In genomic region chr4:158322119-158322518, GRCh38 we compare ENCODE assay signal across 18 cellular contexts.
A peak's percentile ranks its signal among the peaks of the same experiment; 100 is the strongest.
DNase-seq lines count a peak whose midpoint lies in the region; ATAC-seq and FAIRE-seq lines count a peak whose summit lies in the region.
"Had no signal": no experiment of that assay in that cellular context is flagged by ENCODE, and none has a peak within 500 bp of the region (broad histone marks: within the 10 kb centered on the region; RNA-seq: fewer than 3 reads in every experiment).

No MANE protein-coding gene starts in this region.

- no peak overlapping the region for H3K4me3 ChIP-seq in small intestine (ENCODE audit: low read depth in 1 of 2, low read length in 2 of 2)
- H3K4me3 ChIP-seq: Peyer's patch had no signal

- FAIRE-seq in endometrium (lab: Jason Lieb, UNC): peak; percentile 57
- no peak for FAIRE-seq in small intestine (lab: Jason Lieb, UNC)

- ATAC-seq in GM19463 (IDR thresholded peaks at IDR 0.05; ENCODE audit: unreplicated experiment) (no peak), GM19023 (IDR thresholded peaks at IDR 0.05; ENCODE audit: unreplicated experiment) (no peak), GM21825 (IDR thresholded peaks at IDR 0.05; ENCODE audit: unreplicated experiment) (no peak)
- ATAC-seq: Right ventricle myocardium inferior, T-cell had no signal

- no peaks in the 10 kb centered on the region for H3K27me3 ChIP-seq in small intestine (ENCODE audit: control insufficient read depth in 2 of 2, insufficient read depth in 2 of 2, low read length in 2 of 2)
- H3K27me3 ChIP-seq: Peyer's patch had no signal

- no peaks in the 10 kb centered on the region for H3K9me3 ChIP-seq in small intestine (ENCODE audit: control insufficient read depth, low read depth)
- H3K9me3 ChIP-seq: Peyer's patch had no signal

- no peak overlapping the region for H3K27ac ChIP-seq in small intestine (ENCODE audit: low read depth in 1 of 2, low read length in 1 of 2)
- H3K27ac ChIP-seq: KMS-11, Peyer's patch had no signal

- WGBS in small intestine, 3 donors: 0 to 30% (median 3%) methylated on average over 1 of the region's 1 CpG

- no peaks in the 10 kb centered on the region for H3K4me1 ChIP-seq in small intestine (ENCODE audit: control insufficient read depth in 2 of 2, insufficient read depth in 1 of 2, low read depth in 1 of 2, low read length in 1 of 2)
- H3K4me1 ChIP-seq: Peyer's patch had no signal

- DNase-seq in EL (peak; percentile 18), NCI-H146 (lab: John Stamatoyannopoulos, UW) (peak; percentile 74), small intestine (peak; percentile 34)
- DNase-seq: C1 segment of cervical spinal cord, H9, NCI-H1092, NCI-H1694, NCI-H446 treated with DMSO at 0.1 percent for 48 hours, NCI-H82, Peyer's patch, T-cell, T-helper 9 cell had no signal

- H3K36me3 ChIP-seq in small intestine (ENCODE audit: control insufficient read depth in 2 of 2, insufficient read depth in 2 of 2, low read length in 2 of 2): no peaks in the 10 kb centered on the region
- H3K36me3 ChIP-seq: Peyer's patch had no signal

Comparison
In these comparisons a context has a peak if more than half of its experiments do, and no peak if none do; other contexts are left out.
1. DNase-seq: peak in every context shown above with its lines; median percentile 74 in NCI-H146; 34 in small intestine; 18 in EL.